In the genomic region with DNA sequence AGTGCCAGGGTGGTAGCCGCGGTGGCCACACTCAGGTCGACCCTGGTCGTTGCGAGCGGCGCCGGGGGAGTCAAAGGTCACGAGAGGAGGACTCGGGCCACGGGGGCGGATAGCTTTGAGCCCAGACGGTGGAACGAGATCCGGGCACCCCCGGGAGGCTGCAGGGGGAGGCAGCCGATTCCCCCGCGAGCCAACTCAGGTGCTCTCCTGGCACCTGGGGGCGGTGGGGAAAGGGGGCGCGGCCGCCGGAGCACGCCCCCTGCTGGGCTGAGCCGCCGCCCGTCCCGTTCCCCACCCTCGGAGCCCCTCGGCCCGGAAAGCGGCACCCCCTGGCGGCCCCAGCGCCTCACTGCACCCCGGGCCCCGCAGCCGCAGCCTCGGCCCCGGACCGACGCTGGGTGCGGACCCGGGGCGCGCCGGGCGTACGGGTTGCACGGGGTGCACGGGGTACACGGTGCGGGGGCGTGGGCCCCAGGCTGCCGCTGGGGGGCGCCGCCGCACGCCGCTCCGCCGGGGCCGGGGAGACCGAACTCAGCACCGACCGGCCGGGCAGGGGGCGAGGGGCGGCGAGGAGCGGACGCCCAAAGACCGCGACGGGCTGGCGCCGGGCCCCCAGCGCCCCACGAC, we compare ENCODE assay signal across 1 cellular context.
TF ChIP-seq lines count a peak whose summit lies in the region.

No MANE protein-coding gene starts in this region.

TF ChIP-seq in HepG2, 621 proteins besides CTCF, POLR2A, EP300 and RAD21 (continued from another document and continues in another):
- TF ChIP-seq, protein P1, sequence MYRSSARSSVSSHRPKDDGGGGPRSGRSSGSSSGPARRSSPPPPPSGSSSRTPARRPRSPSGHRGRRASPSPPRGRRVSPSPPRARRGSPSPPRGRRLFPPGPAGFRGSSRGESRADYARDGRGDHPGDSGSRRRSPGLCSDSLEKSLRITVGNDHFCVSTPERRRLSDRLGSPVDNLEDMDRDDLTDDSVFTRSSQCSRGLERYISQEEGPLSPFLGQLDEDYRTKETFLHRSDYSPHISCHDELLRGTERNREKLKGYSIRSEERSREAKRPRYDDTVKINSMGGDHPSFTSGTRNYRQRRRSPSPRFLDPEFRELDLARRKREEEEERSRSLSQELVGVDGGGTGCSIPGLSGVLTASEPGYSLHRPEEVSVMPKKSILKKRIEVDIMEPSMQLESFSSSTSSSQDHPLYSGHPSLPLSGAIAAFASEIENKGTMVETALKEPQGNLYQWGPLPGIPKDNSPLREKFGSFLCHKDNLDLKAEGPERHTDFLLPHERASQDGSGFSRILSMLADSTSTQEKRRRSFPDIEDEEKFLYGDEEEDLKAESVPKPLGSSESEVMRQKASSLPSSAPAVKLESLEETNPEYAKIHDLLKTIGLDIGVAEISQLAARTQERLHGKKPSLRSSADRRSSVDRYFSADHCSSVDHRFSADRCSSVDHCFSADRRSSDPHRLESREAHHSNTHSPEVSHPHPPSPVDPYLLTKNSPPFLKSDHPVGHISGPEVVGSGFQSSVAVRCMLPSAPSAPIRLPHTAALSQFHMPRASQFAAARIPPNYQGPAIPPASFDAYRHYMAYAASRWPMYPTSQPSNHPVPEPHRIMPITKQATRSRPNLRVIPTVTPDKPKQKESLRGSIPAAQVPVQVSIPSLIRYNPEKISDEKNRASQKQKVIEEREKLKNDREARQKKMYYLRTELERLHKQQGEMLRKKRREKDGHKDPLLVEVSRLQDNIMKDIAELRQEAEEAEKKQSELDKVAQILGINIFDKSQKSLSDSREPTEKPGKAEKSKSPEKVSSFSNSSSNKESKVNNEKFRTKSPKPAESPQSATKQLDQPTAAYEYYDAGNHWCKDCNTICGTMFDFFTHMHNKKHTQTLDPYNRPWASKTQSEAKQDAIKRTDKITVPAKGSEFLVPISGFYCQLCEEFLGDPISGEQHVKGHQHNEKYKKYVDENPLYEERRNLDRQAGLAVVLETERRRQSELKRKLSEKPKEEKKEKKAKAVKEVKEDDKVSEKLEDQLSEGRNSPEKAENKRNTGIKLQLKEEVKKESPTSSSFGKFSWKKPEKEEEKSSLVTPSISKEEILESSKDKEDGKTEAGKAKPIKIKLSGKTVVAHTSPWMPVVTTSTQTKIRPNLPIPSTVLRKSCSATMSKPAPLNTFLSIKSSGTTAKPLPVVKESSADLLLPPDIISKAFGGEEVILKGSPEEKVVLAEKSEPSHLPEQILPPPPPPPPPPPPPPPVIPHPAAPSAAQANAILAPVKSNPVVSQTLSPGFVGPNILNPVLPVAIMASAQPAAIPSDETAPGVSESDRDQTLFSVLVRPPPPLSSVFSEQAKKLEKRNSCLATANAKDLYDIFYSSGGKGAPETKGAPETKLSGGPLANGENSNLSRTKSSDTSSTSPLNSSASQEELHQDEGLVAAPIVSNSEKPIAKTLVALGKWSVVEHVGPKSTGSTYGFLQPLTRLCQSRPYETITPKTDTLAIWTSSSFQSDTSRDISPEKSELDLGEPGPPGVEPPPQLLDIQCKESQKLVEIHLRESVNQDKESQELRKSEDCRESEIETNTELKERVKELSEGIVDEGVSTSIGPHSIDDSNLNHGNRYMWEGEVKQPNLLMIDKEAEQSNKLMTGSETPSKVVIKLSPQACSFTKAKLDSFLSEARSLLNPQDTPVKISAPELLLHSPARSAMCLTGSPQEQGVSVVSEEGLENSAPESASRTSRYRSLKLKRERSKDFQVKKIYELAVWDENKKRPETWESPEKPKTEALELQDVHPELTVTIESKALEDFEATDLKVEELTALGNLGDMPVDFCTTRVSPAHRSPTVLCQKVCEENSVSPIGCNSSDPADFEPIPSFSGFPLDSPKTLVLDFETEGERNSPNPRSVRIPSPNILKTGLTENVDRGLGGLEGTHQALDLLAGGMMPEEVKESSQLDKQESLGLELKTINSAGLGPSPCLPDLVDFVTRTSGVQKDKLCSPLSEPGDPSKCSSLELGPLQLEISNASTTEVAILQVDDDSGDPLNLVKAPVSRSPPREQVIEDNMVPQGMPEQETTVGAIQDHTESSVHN (CRISPR knock-in tag; IDR thresholded peaks at IDR 0.05) = no peak
- TF ChIP-seq MAFK (conservative IDR thresholded peaks at IDR 0.05 in 1 of 2, IDR thresholded peaks at IDR 0.05 in 1 of 2; ENCODE audit: low read length in 2 of 2) (no peak), JUND (CRISPR knock-in tag; IDR thresholded peaks at IDR 0.05) (no peak), POLR2G (IDR thresholded peaks at IDR 0.05; ENCODE audit: low read depth, low read length) (no peak), NFYC (CRISPR knock-in tag; IDR thresholded peaks at IDR 0.05) (no peak), ZNF3 (CRISPR knock-in tag; IDR thresholded peaks at IDR 0.05) (no peak), ZNF569 (CRISPR knock-in tag; IDR thresholded peaks at IDR 0.05; ENCODE audit: borderline replicate concordance) (no peak), ZEB1 (IDR thresholded peaks at IDR 0.05; ENCODE audit: insufficient replicate concordance, low read depth) (no peak), ARID2 (CRISPR knock-in tag; IDR thresholded peaks at IDR 0.05; ENCODE audit: borderline replicate concordance) (no peak)
- TF ChIP-seq, protein P2, sequence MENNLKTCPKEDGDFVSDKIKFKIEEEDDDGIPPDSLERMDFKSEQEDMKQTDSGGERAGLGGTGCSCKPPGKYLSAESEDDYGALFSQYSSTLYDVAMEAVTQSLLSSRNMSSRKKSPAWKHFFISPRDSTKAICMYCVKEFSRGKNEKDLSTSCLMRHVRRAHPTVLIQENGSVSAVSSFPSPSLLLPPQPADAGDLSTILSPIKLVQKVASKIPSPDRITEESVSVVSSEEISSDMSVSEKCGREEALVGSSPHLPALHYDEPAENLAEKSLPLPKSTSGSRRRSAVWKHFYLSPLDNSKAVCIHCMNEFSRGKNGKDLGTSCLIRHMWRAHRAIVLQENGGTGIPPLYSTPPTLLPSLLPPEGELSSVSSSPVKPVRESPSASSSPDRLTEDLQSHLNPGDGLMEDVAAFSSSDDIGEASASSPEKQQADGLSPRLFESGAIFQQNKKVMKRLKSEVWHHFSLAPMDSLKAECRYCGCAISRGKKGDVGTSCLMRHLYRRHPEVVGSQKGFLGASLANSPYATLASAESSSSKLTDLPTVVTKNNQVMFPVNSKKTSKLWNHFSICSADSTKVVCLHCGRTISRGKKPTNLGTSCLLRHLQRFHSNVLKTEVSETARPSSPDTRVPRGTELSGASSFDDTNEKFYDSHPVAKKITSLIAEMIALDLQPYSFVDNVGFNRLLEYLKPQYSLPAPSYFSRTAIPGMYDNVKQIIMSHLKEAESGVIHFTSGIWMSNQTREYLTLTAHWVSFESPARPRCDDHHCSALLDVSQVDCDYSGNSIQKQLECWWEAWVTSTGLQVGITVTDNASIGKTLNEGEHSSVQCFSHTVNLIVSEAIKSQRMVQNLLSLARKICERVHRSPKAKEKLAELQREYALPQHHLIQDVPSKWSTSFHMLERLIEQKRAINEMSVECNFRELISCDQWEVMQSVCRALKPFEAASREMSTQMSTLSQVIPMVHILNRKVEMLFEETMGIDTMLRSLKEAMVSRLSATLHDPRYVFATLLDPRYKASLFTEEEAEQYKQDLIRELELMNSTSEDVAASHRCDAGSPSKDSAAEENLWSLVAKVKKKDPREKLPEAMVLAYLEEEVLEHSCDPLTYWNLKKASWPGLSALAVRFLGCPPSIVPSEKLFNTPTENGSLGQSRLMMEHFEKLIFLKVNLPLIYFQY (CRISPR knock-in tag; IDR thresholded peaks at IDR 0.05; ENCODE audit: borderline replicate concordance) = peak; percentile 82; the same call in 1 of the 2 replicates
- TF ChIP-seq, protein P3, sequence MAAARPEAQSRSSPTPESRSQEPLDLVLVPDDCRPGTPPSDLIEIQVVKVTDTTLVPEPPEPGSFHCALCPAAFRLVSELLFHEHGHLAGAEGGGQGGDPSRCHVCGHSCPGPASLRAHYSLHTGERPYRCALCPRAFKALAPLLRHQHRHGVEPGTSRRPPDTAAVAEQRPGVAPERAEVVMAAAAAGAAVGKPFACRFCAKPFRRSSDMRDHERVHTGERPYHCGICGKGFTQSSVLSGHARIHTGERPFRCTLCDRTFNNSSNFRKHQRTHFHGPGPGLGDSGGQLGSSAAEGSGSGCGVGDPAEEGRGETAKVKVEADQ (CRISPR knock-in tag; IDR thresholded peaks at IDR 0.05; ENCODE audit: borderline replicate concordance) = no peak
- TF ChIP-seq, protein P4, sequence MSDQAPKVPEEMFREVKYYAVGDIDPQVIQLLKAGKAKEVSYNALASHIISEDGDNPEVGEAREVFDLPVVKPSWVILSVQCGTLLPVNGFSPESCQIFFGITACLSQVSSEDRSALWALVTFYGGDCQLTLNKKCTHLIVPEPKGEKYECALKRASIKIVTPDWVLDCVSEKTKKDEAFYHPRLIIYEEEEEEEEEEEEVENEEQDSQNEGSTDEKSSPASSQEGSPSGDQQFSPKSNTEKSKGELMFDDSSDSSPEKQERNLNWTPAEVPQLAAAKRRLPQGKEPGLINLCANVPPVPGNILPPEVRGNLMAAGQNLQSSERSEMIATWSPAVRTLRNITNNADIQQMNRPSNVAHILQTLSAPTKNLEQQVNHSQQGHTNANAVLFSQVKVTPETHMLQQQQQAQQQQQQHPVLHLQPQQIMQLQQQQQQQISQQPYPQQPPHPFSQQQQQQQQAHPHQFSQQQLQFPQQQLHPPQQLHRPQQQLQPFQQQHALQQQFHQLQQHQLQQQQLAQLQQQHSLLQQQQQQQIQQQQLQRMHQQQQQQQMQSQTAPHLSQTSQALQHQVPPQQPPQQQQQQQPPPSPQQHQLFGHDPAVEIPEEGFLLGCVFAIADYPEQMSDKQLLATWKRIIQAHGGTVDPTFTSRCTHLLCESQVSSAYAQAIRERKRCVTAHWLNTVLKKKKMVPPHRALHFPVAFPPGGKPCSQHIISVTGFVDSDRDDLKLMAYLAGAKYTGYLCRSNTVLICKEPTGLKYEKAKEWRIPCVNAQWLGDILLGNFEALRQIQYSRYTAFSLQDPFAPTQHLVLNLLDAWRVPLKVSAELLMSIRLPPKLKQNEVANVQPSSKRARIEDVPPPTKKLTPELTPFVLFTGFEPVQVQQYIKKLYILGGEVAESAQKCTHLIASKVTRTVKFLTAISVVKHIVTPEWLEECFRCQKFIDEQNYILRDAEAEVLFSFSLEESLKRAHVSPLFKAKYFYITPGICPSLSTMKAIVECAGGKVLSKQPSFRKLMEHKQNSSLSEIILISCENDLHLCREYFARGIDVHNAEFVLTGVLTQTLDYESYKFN (CRISPR knock-in tag; conservative IDR thresholded peaks at IDR 0.05) = no peak
- TF ChIP-seq, protein P5, sequence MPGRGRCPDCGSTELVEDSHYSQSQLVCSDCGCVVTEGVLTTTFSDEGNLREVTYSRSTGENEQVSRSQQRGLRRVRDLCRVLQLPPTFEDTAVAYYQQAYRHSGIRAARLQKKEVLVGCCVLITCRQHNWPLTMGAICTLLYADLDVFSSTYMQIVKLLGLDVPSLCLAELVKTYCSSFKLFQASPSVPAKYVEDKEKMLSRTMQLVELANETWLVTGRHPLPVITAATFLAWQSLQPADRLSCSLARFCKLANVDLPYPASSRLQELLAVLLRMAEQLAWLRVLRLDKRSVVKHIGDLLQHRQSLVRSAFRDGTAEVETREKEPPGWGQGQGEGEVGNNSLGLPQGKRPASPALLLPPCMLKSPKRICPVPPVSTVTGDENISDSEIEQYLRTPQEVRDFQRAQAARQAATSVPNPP (CRISPR knock-in tag; IDR thresholded peaks at IDR 0.05) = no peak
- TF ChIP-seq, protein P6, sequence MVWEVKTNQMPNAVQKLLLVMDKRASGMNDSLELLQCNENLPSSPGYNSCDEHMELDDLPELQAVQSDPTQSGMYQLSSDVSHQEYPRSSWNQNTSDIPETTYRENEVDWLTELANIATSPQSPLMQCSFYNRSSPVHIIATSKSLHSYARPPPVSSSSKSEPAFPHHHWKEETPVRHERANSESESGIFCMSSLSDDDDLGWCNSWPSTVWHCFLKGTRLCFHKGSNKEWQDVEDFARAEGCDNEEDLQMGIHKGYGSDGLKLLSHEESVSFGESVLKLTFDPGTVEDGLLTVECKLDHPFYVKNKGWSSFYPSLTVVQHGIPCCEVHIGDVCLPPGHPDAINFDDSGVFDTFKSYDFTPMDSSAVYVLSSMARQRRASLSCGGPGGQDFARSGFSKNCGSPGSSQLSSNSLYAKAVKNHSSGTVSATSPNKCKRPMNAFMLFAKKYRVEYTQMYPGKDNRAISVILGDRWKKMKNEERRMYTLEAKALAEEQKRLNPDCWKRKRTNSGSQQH (CRISPR knock-in tag; IDR thresholded peaks at IDR 0.05; ENCODE audit: low read depth) = 0 out of 2 replicates have a peak, but pooled peaks have one; percentile 27
